11 cellular contexts compared by ENCODE assay signal in the genomic region with DNA sequence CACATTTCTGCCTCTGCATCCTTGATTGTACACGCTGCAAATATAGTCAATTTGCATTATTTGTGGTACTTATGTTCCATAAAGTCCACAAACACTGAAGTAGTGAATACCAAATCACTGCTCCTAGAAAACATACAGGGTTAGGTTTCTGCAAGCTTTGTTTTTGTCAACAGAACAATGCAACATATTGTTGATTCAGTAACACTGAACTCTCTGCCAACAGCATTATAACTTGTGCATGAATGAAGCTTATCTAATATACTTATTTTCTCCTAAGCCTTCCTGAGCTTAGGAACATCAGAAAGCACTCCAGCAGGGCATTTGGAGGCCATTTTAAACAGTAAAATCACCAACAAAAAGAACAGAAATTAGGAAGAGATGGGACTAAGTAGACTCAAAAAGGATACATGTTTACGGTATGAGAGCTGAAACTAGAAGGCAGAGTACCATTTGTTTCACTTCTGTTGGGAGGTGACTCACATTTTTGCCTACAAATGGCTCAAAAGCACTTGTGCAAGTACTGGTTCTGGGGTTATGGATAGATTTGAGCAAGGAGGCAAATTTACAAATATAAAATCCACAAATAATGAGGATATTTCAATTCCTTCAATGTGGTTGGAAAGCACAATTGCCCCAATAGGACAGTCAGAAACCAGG. TPM values are rescaled to one million over a fixed set of nuclear protein-coding genes. Genes with fewer than 3 reads are reported as not detected.
DNase-seq lines count a peak whose midpoint lies in the region; ATAC-seq, FAIRE-seq and TF ChIP-seq lines count a peak whose summit lies in the region.
"Had no signal": no experiment of that assay in that cellular context is flagged by ENCODE, and none has a peak within 500 bp of the region (broad histone marks: within the 10 kb centered on the region; RNA-seq: fewer than 3 reads in every experiment).

No MANE protein-coding gene starts in this region.

- no peaks in the 10 kb centered on the region for H3K79me2 ChIP-seq in H1 (ENCODE audit: control insufficient read depth in 1 of 2, insufficient read depth in 2 of 2, low read length in 2 of 2)
- H3K79me2 ChIP-seq in smooth muscle cell (ENCODE audit: low read depth), result no peaks in the 10 kb centered on the region

- no peak for TF ChIP-seq EP300 in H1 (IDR thresholded peaks at IDR 0.05; ENCODE audit: borderline replicate concordance in 1 of 2, low read depth in 2 of 2, low read length in 2 of 2)

- no peak overlapping the region for H3K14ac ChIP-seq in H1 (ENCODE audit: insufficient read length)

- H3K9ac ChIP-seq in H1 (replicated peaks in 1 of 4; ENCODE audit: extremely low read depth in 1 of 4, low read depth in 3 of 4, low read length in 3 of 4) (no peak overlapping the region), smooth muscle cell (ENCODE audit: low read depth) (no peak overlapping the region)

- WGBS in H1 (ENCODE audit: extremely low coverage in 1 of 2, insufficient coverage in 1 of 2, insufficient read length in 1 of 2, insufficient replicate concordance in 2 of 2, low coverage in 1 of 2, low lambda C conversion rate in 2 of 2, missing lambda C conversion rate in 1 of 2), 2 experiments, result 95% methylated on average over 2 of the region's 2 CpGs; no CpG with 5 or more reads in 1 of the 2 experiments
- 92% methylated on average over 2 of the region's 2 CpGs for WGBS in smooth muscle cell (ENCODE audit: low lambda C conversion rate)

- ATAC-seq in GM18517 (IDR thresholded peaks at IDR 0.05; ENCODE audit: unreplicated experiment) (peak; percentile 88), GM21423 (IDR thresholded peaks at IDR 0.05; ENCODE audit: unreplicated experiment) (peak; percentile 79), HG03159 (IDR thresholded peaks at IDR 0.05; ENCODE audit: unreplicated experiment) (peak; percentile 75), GM19035 (IDR thresholded peaks at IDR 0.05; ENCODE audit: unreplicated experiment) (no peak)

- H3K23ac ChIP-seq in H1 (ENCODE audit: insufficient read length), result no peak overlapping the region

- H3K4me1 ChIP-seq in H1 (replicated peaks in 1 of 4; ENCODE audit: control insufficient read depth in 3 of 4, insufficient read depth in 4 of 4, low read length in 3 of 4), result peaks cover 3 to 20% (median 6%) of the 10 kb centered on the region in 4 experiments; a peak in 4 of 7 replicates
- H3K4me1 ChIP-seq in smooth muscle cell (ENCODE audit: low read depth), result no peaks in the 10 kb centered on the region
- H3K4me1 ChIP-seq: thyroid gland had no signal

- no peak overlapping the region for H4K91ac ChIP-seq in H1 (replicated peaks; ENCODE audit: insufficient read length, low read length)

- H3K4me2 ChIP-seq in H1 (ENCODE audit: insufficient read depth in 1 of 2, low read depth in 2 of 2, low read length in 2 of 2), result peak overlapping the region; percentile 14 to 17; a peak in 1 of 4 replicates
- no peak overlapping the region for H3K4me2 ChIP-seq in smooth muscle cell

- H2BK12ac ChIP-seq in H1 (ENCODE audit: low read depth, low read length), result 0 out of 2 replicates have a peak overlapping the region, but pooled peaks have one; percentile 19

- no peaks in the 10 kb centered on the region for H3K79me1 ChIP-seq in H1 (ENCODE audit: low read depth, low read length)

- POLR2A ChIA-PET in H1 (lab: Charles Lee; ENCODE audit: partially characterized antibody), result interaction anchor here (1.6 kb wide), 1 partner anchor 12 kb away, joined by 4 read pairs; no protein-coding TSS in a partner anchor

- FAIRE-seq in H1 (lab: Jason Lieb, UNC), result no peak

- H3K56ac ChIP-seq in H1 (replicated peaks; ENCODE audit: insufficient read length, low read depth, low read length), result no peak overlapping the region

- no peak overlapping the region for H3K18ac ChIP-seq in H1 (ENCODE audit: extremely low read depth, low read length)

- H3K4me3 ChIP-seq in H1 (ENCODE audit: extremely low read depth in 1 of 4, insufficient read depth in 2 of 4, low read depth in 3 of 4, low read length in 4 of 4) (no peak overlapping the region), smooth muscle cell (no peak overlapping the region)
- H3K4me3 ChIP-seq: spleen, thyroid gland had no signal

- H3K36me3 ChIP-seq in H1 (ENCODE audit: control insufficient read depth in 2 of 4, insufficient read depth in 4 of 4, low read length in 3 of 4) (peaks cover 4 to 32% (median 15%) of the 10 kb centered on the region in 4 experiments; a peak in 7 of 8 replicates), smooth muscle cell (ENCODE audit: low read depth) (peaks cover 17% of the 10 kb centered on the region)

- H2BK5ac ChIP-seq in H1 (ENCODE audit: low read depth, low read length), result peak overlapping the region; percentile 1; the same call in 1 of the 2 replicates

- no peak for DNase-seq in H1 (ENCODE audit: low read depth in 1 of 2, low spot score in 2 of 2)
- DNase-seq in smooth muscle cell (lab: John Stamatoyannopoulos, UW; ENCODE audit: unreplicated experiment), result no peak
- DNase-seq in amygdala (lab: John Stamatoyannopoulos, UW), result no peak
- DNase-seq in stimulated activated CD4-positive, alpha-beta T cell treated with anti-CD3 and anti-CD28 coated beads, Interleukin-4, amount 100 ng/mL, for 1 hour, result no peak
- DNase-seq: NCI-H2171, spleen, thyroid gland had no signal

- H4K20me1 ChIP-seq in H1 (replicated peaks in 1 of 2; ENCODE audit: control insufficient read depth in 1 of 2, insufficient read depth in 2 of 2, low read length in 2 of 2) (no peaks in the 10 kb centered on the region), smooth muscle cell (ENCODE audit: low read depth) (no peaks in the 10 kb centered on the region)

- no peak overlapping the region for H2AFZ ChIP-seq in H1 (ENCODE audit: low read length)
- no peak overlapping the region for H2AFZ ChIP-seq in smooth muscle cell (ENCODE audit: low read depth)

- no peak for TF ChIP-seq CTCF in H1 (IDR thresholded peaks at IDR 0.05; ENCODE audit: control extremely low read depth in 1 of 3, insufficient read depth in 1 of 3, low read depth in 1 of 3, low read length in 3 of 3)
- TF ChIP-seq CTCF in smooth muscle cell (IDR thresholded peaks at IDR 0.05; ENCODE audit: borderline replicate concordance, insufficient read depth, poor library complexity, severe bottlenecking), result no peak

- H3K27me3 ChIP-seq in H1 (replicated peaks in 1 of 4; ENCODE audit: control insufficient read depth in 3 of 4, extremely low read depth in 1 of 4, insufficient read depth in 3 of 4, low read length in 3 of 4), result no peaks in the 10 kb centered on the region
- no peaks in the 10 kb centered on the region for H3K27me3 ChIP-seq in smooth muscle cell (ENCODE audit: low read depth)
- H3K27me3 ChIP-seq: spleen, thyroid gland had no signal

- H3K4ac ChIP-seq in H1 (replicated peaks; ENCODE audit: insufficient read length, low read depth, low read length), result no peak overlapping the region

- H3F3A ChIP-seq in smooth muscle cell (ENCODE audit: low read depth), result no peaks in the 10 kb centered on the region

- no peak for TF ChIP-seq RAD21 in H1 (IDR thresholded peaks at IDR 0.05 in 1 of 2, conservative IDR thresholded peaks at IDR 0.05 in 1 of 2; ENCODE audit: low read depth in 2 of 2, low read length in 2 of 2)

- no peak overlapping the region for H2AK5ac ChIP-seq in H1 (ENCODE audit: low read depth, low read length)

- H2BK120ac ChIP-seq in H1 (replicated peaks; ENCODE audit: low read depth, low read length), result no peak overlapping the region

- no peak overlapping the region for H2BK20ac ChIP-seq in H1 (ENCODE audit: low read length)

- H4K8ac ChIP-seq in H1 (ENCODE audit: extremely low read depth, insufficient read depth, low read length), result no peak overlapping the region

- H2BK15ac ChIP-seq in H1 (ENCODE audit: low read length), result no peak overlapping the region

- CTCF ChIA-PET in H1 (lab: Charles Lee; ENCODE audit: partially characterized antibody), result interaction anchor here (0.7 kb wide), 1 partner anchor 9 kb away, joined by 3 read pairs; no protein-coding TSS in a partner anchor

- TF ChIP-seq POLR2A in H1 (IDR thresholded peaks at IDR 0.05; ENCODE audit: control extremely low read depth in 1 of 2, low read depth in 2 of 2, low read length in 2 of 2), result no peak

- no peaks in the 10 kb centered on the region for H3K23me2 ChIP-seq in H1 (ENCODE audit: low read depth, low read length)

- H3K9me3 ChIP-seq in H1 (ENCODE audit: insufficient read depth in 2 of 2, low read depth in 1 of 2, low read length in 1 of 2) (no peaks in the 10 kb centered on the region), smooth muscle cell (replicated peaks; ENCODE audit: low read depth) (no peaks in the 10 kb centered on the region)
- H3K9me3 ChIP-seq: spleen, thyroid gland had no signal

- H3K27ac ChIP-seq in H1 (ENCODE audit: low read depth, low read length) (0 out of 2 replicates have a peak overlapping the region, but pooled peaks have one; percentile 6), smooth muscle cell (ENCODE audit: low read depth) (no peak overlapping the region)
- H3K27ac ChIP-seq: spleen, thyroid gland had no signal

- no peak overlapping the region for H4K5ac ChIP-seq in H1 (ENCODE audit: insufficient read length, low read depth, low read length)

TF ChIP-seq in H1, 55 proteins besides CTCF, POLR2A, EP300 and RAD21:
- TF ChIP-seq SIX5 (IDR thresholded peaks at IDR 0.05; ENCODE audit: low read depth, low read length), result no peak
- no peak for TF ChIP-seq BRCA1 (IDR thresholded peaks at IDR 0.05; ENCODE audit: low read depth, low read length)
- no peak for TF ChIP-seq BACH1 (IDR thresholded peaks at IDR 0.05; ENCODE audit: low read length)
- no peak for TF ChIP-seq HDAC6 (IDR thresholded peaks at IDR 0.05; ENCODE audit: low read depth, low read length)

RNA-seq across cellular contexts. Expression of a gene that starts 14.1 kb away (rescaled TPM):
- 21.3 and 23.0 TPM in 2 replicates for total RNA-seq in H1 (2021; fragmentation: NEBNext Ultra II Directional; extraction: Animal tissue kit (Norgen Biotek cat#: 25700))
- 19.7 and 23.7 TPM in 2 replicates for polyA plus RNA-seq in H1 (2011; rRNA removed)
- 19.8 TPM for polyA plus RNA-seq in H1 (2011; cell fraction: cytosol; rRNA removed)
- 14.7 TPM for polyA plus RNA-seq in H1 (2011; cell fraction: nucleus; rRNA removed)
- polyA plus RNA-seq in H1 (2012, experiment 1 of 2), result 13.0 to 17.9 TPM (median 14.6 TPM) in 4 replicates
- polyA plus RNA-seq in H1 (2012, experiment 2 of 2), result 13.6 TPM
- 15.0 TPM for polyA plus RNA-seq in H1 (2013, experiment 1 of 2)
- 16.8 TPM for polyA plus RNA-seq in H1 (2013, experiment 2 of 2)
- 39.0 and 44.0 TPM in 2 replicates for polyA minus RNA-seq in H1 (2011; rRNA and poly(A)+ RNA removed)
- 18.0 TPM for polyA minus RNA-seq in H1 (2011; cell fraction: cytosol; rRNA and poly(A)+ RNA removed)
- 24.5 TPM for polyA minus RNA-seq in H1 (2011; cell fraction: nucleus; rRNA and poly(A)+ RNA removed)
- total RNA-seq in smooth muscle cell, result 24.2 and 32.1 TPM in 2 replicates
- 5.1 and 7.1 TPM in 2 replicates for polyA plus RNA-seq in smooth muscle cell
